ENCODE assay signal across 25 cellular contexts in genomic region chr12:32809846-32810245, GRCh38.
"Had no signal": no experiment of that assay in that cellular context is flagged by ENCODE, and none has a peak within 500 bp of the region (broad histone marks: within the 10 kb centered on the region; RNA-seq: fewer than 3 reads in every experiment).

No MANE protein-coding gene starts in this region.

- H3K27me3 ChIP-seq: breast epithelium, right lobe of liver, upper lobe of left lung, vagina had no signal

- H3K36me3 ChIP-seq: breast epithelium, lower lobe of right lung, upper lobe of left lung, vagina, WERI-Rb-1 had no signal

- H3K27ac ChIP-seq: breast epithelium, lower lobe of right lung, parathyroid adenoma, right lobe of liver, SK-N-MC, skin epidermis, upper lobe of left lung, vagina, WERI-Rb-1 had no signal

- DNase-seq: activated CD4-positive, alpha-beta memory T cell treated with anti-CD3 and anti-CD28 coated beads for 36 hours; activated CD4-positive, alpha-beta T cell treated with anti-CD3 and anti-CD28 coated beads, Interleukin-2, amount 10 ng/mL, durations not matched to agents 24 days and 14 days; activated CD8-positive, alpha-beta memory T cell treated with anti-CD3 and anti-CD28 coated beads, Interleukin-2, amount 50 U/mL, for 4 hours; activated naive CD8-positive, alpha-beta T cell treated with anti-CD3 and anti-CD28 coated beads, Interleukin-2, amount 50 U/mL, for 24 hours; activated T-cell treated with anti-CD3 and anti-CD28 coated beads, Interleukin-2, amount 50 U/mL, for 24 hours; dermis blood vessel endothelial cell; effector CD8-positive, alpha-beta T cell; glutamatergic neuron; immature natural killer cell; kidney; lower lobe of right lung; mesendoderm; naive thymus-derived CD4-positive, alpha-beta T cell; right lobe of liver; stimulated activated CD4-positive, alpha-beta T cell treated with anti-CD3 and anti-CD28 coated beads, Interleukin-12 subunit alpha, Interleukin-12 subunit beta, amount 100 ng/mL, for 4 hours; stimulated activated CD4-positive, alpha-beta T cell treated with anti-CD3 and anti-CD28 coated beads, Interleukin-4, amount 100 ng/mL, for 1 hour; T1000; upper lobe of left lung; WERI-Rb-1 had no signal

- H3K9me3 ChIP-seq: breast epithelium, lower lobe of right lung, right lobe of liver, upper lobe of left lung, vagina had no signal

- H3K4me3 ChIP-seq: breast epithelium, lower lobe of right lung, right lobe of liver, SK-N-MC, skin epidermis, upper lobe of left lung, vagina had no signal

- ATAC-seq: activated CD4-positive, CD25-positive, alpha-beta regulatory T cell treated with anti-CD3 and anti-CD28 coated beads, Interleukin-2, amount 50 U/mL, for 24 hours; activated naive CD8-positive, alpha-beta T cell treated with anti-CD3 and anti-CD28 coated beads, Interleukin-2, amount 50 U/mL, for 24 hours; lower lobe of right lung; naive thymus-derived CD4-positive, alpha-beta T cell; right lobe of liver had no signal

- H3K4me1 ChIP-seq: breast epithelium, lower lobe of right lung, parathyroid adenoma, right lobe of liver, upper lobe of left lung, vagina had no signal
